Comparison of ENCODE assay signal across 8 cellular contexts in the genomic region with DNA sequence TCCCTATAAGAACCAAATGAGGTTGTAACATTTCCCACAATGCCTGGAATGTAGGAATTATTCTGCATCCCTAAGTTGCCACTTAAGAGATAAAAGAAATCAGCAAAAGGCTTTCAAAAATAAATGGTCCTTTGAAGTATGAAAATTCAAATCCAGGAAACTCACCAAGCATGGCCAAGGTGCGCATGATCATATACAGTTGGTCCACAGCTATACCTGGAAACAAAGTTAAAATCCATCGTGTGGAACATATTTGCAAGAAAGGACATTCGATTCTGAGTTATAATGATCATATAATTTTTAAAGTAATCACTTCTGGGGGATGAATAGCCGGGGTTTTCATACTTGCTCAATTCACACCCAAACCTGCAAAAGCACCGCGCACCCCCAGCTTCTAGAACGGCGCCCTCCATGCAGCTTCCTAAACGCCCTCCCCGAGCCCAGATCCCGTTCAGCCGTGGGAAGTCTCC. TPM values are rescaled to one million over a fixed set of nuclear protein-coding genes. Genes with fewer than 3 reads are reported as not detected.
DNase-seq lines count a peak whose midpoint lies in the region; ATAC-seq and TF ChIP-seq lines count a peak whose summit lies in the region.

No MANE protein-coding gene starts in this region.

- no peaks in the 10 kb centered on the region for H3K9me3 ChIP-seq in mesodermal cell (ENCODE audit: control insufficient read depth, low read length)

- H3K36me3 ChIP-seq in mesodermal cell (ENCODE audit: control insufficient read depth, insufficient read depth, low read length): peaks cover 28% of the 10 kb centered on the region

- peak overlapping the region; percentile 79 for H3K4me3 ChIP-seq in HL-60 (replicated peaks; ENCODE audit: insufficient read depth, low read length)
- peak overlapping the region; percentile 67 for H3K4me3 ChIP-seq in mesodermal cell (ENCODE audit: extremely low read depth, insufficient read depth, low read length, poor library complexity, severe bottlenecking)

- TF ChIP-seq CTCF in 22Rv1 (IDR thresholded peaks at IDR 0.05): no peak
- TF ChIP-seq CTCF in HL-60 (IDR thresholded peaks at IDR 0.05; ENCODE audit: insufficient read depth, low read length): no peak
- TF ChIP-seq CTCF in brain (conservative IDR thresholded peaks at IDR 0.05): no peak

- peaks cover 26% of the 10 kb centered on the region for H3K36me3 Mint-ChIP-seq in brain

- peak overlapping the region; percentile 92 to 94 (median 93) for H3K4me3 Mint-ChIP-seq in brain

- peaks cover 3% of the 10 kb centered on the region for H3K27me3 Mint-ChIP-seq in brain

- no peaks in the 10 kb centered on the region for H3K27me3 ChIP-seq in HL-60 (ENCODE audit: insufficient read depth, poor library complexity, severe bottlenecking)

- DNase-seq in HL-60 (ENCODE audit: low read depth in 1 of 2, low spot score in 1 of 2): no peak
- no peak for DNase-seq in MV-4-11 (lab: John Stamatoyannopoulos, UW)
- DNase-seq in putamen (ENCODE audit: low spot score): no peak
- no peak for DNase-seq in NCI-H345 treated with DMSO at 0.1 percent for 48 hours (lab: John Stamatoyannopoulos, UW; ENCODE audit: unreplicated experiment)

- peaks cover 62% of the 10 kb centered on the region for H3K4me1 Mint-ChIP-seq in brain

- H3K27ac ChIP-seq in 22Rv1 (peak overlapping the region; percentile 66), HL-60 (replicated peaks) (peak overlapping the region; percentile 79), mesodermal cell (ENCODE audit: low read depth, low read length, severe bottlenecking) (peak overlapping the region; percentile 66)

- H3K9me3 Mint-ChIP-seq in brain: no peaks in the 10 kb centered on the region

- ATAC-seq in GM18511 (IDR thresholded peaks at IDR 0.05; ENCODE audit: unreplicated experiment): no peak

- peaks cover 11% of the 10 kb centered on the region for H3K4me1 ChIP-seq in mesodermal cell (ENCODE audit: control insufficient read depth, insufficient read depth, low read length, poor library complexity, severe bottlenecking)

- H3K27ac Mint-ChIP-seq in brain: peak overlapping the region; percentile 75 to 95 (median 92)

- 13% methylated on average over 7 of the region's 12 CpGs; no CpG with 5 or more reads in 1 of the 2 experiments for WGBS in mesodermal cell (ENCODE audit: insufficient coverage in 2 of 2), 2 experiments

RNA-seq across cellular contexts. Expression of a gene that starts 0.5 kb away (rescaled TPM):
- polyA plus RNA-seq in brain (ENCODE audit: insufficient read depth, low read depth, low replicate concordance): 59.4 TPM
- polyA plus RNA-seq in mesodermal cell (2013, experiment 1 of 2): 22.4 TPM
- polyA plus RNA-seq in mesodermal cell (2013, experiment 2 of 2): 24.4 TPM

RNA-seq across cellular contexts. Expression of a gene that starts 8.1 kb away (rescaled TPM):
- polyA plus RNA-seq in brain (ENCODE audit: insufficient read depth, low read depth, low replicate concordance): 24.8 TPM
- 24.1 TPM for polyA plus RNA-seq in mesodermal cell (2013, experiment 1 of 2)
- polyA plus RNA-seq in mesodermal cell (2013, experiment 2 of 2): 22.8 TPM
